17 cellular contexts compared by ENCODE assay signal in the genomic region with DNA sequence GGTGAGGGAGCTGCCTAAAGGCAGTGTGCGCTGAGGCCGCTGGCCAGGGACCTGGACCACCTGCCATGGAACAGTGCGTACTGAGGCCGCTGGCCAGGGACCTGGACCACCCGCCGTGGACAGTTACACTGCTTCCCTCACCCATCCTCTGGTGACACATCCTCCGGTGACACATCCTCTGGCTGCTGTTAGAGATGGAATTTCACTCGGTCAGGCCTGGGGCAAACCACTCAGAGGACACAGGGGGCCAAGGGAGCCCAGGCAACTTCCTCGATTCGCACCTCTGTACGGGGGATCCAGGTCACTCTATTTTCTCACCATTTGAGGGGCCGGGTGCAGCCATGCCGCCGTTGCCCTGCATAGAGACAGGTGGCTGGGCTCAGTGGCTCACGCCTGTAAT. TPM values are rescaled to one million over a fixed set of nuclear protein-coding genes. Genes with fewer than 3 reads are reported as not detected.
DNase-seq lines count a peak whose midpoint lies in the region; ATAC-seq, FAIRE-seq and TF ChIP-seq lines count a peak whose summit lies in the region.
"Had no signal": no experiment of that assay in that cellular context is flagged by ENCODE, and none has a peak within 500 bp of the region (broad histone marks: within the 10 kb centered on the region; RNA-seq: fewer than 3 reads in every experiment).

No MANE protein-coding gene starts in this region.

- no TSS peak for BruUV-seq in K562 (replicated peaks; lab: Mats Ljungman, UMichigan)

- H3K27me3 ChIP-seq in MG63: no peaks in the 10 kb centered on the region
- peaks cover 46 to 88% of the 10 kb centered on the region in 2 experiments for H3K27me3 ChIP-seq in K562 (ENCODE audit: control insufficient read depth in 2 of 2, insufficient read depth in 2 of 2, low read length in 2 of 2)
- H3K27me3 ChIP-seq in trophoblast cell (ENCODE audit: insufficient read depth, low read length): no peaks in the 10 kb centered on the region
- H3K27me3 ChIP-seq in H9 (ENCODE audit: insufficient read depth, low read length): no peaks in the 10 kb centered on the region

- TF ChIP-seq CTCF in K562 (IDR thresholded peaks at IDR 0.05 in 2 of 3, conservative IDR thresholded peaks at IDR 0.05 in 1 of 3; ENCODE audit: insufficient read depth in 2 of 3, low read depth in 1 of 3, low read length in 3 of 3): no peak
- TF ChIP-seq CTCF in H9 (conservative IDR thresholded peaks at IDR 0.05): no peak

- H3K14ac ChIP-seq in trophoblast cell (ENCODE audit: low read length): no peak overlapping the region
- H3K14ac ChIP-seq in H9 (ENCODE audit: insufficient read depth, low read length): no peak overlapping the region; the same call in 1 of the 2 replicates

- no peak overlapping the region for H4K5ac ChIP-seq in H9 (ENCODE audit: insufficient read length, low read depth, low read length)

- H3K4ac ChIP-seq in trophoblast cell (ENCODE audit: low read depth, low read length) (no peak overlapping the region), H9 (ENCODE audit: low read depth, low read length) (no peak overlapping the region)

- no peak for TF ChIP-seq POLR2A in K562 (conservative IDR thresholded peaks at IDR 0.05)

- H2BK12ac ChIP-seq in trophoblast cell (ENCODE audit: low read length) (no peak overlapping the region), H9 (ENCODE audit: insufficient read length, low read depth, low read length) (no peak overlapping the region)

- H2AFZ ChIP-seq in K562 (ENCODE audit: low read depth, low read length): no peak overlapping the region
- no peak overlapping the region for H2AFZ ChIP-seq in trophoblast cell (ENCODE audit: insufficient read depth, low read length, poor library complexity)
- H2AFZ ChIP-seq in H9 (ENCODE audit: low read length): no peak overlapping the region

- H3K9ac ChIP-seq in K562 (ENCODE audit: insufficient read depth in 1 of 2, low read depth in 2 of 2, low read length in 2 of 2) (no peak overlapping the region), trophoblast cell (ENCODE audit: low read length) (no peak overlapping the region), H9 (ENCODE audit: extremely low read depth, insufficient read length, low read length) (no peak overlapping the region)

- H3K79me1 ChIP-seq in trophoblast cell (ENCODE audit: low read length) (no peaks in the 10 kb centered on the region), H9 (ENCODE audit: insufficient read depth, low read depth, low read length, poor library complexity, severe bottlenecking) (no peaks in the 10 kb centered on the region)

- H3T11ph ChIP-seq in H9 (ENCODE audit: low read length): no peak overlapping the region

- H3K36me3 ChIP-seq in MG63: no peaks in the 10 kb centered on the region
- no peaks in the 10 kb centered on the region for H3K36me3 ChIP-seq in K562 (ENCODE audit: control insufficient read depth, insufficient read depth, low read length)
- no peaks in the 10 kb centered on the region for H3K36me3 ChIP-seq in trophoblast cell (ENCODE audit: control insufficient read depth in 1 of 2, insufficient read depth in 2 of 2, low read length in 2 of 2)
- H3K36me3 ChIP-seq: lower lobe of right lung had no signal

- H3K9me3 ChIP-seq in MG63: no peaks in the 10 kb centered on the region
- H3K9me3 ChIP-seq in K562 (replicated peaks; ENCODE audit: control insufficient read depth, insufficient read depth, low read depth, low read length): no peaks in the 10 kb centered on the region
- H3K9me3 ChIP-seq in trophoblast cell (ENCODE audit: insufficient read depth, low read depth, low read length): peaks cover 6% of the 10 kb centered on the region
- no peaks in the 10 kb centered on the region for H3K9me3 ChIP-seq in H9 (ENCODE audit: control insufficient read depth, low read depth, low read length)
- H3K9me3 ChIP-seq: lower lobe of right lung had no signal

- 0 out of 4 replicates have a peak, but pooled peaks cover 0 to 3% of the 10 kb centered on the region in 2 experiments for H3K4me1 Mint-ChIP-seq in H9
- H3K4me1 Mint-ChIP-seq: activated CD4-positive, alpha-beta T cell treated with anti-CD3 and anti-CD28 coated beads, Interleukin-2, amount 10 ng/mL, durations not matched to agents 7 days and 5 days; CD14-positive monocyte had no signal

- no peaks in the 10 kb centered on the region for H3K36me3 Mint-ChIP-seq in H9 (ENCODE audit: insufficient read depth in 1 of 3, low read depth in 3 of 3)
- H3K36me3 Mint-ChIP-seq: activated naive CD8-positive, alpha-beta T cell treated with anti-CD3 and anti-CD28 coated beads for 36 hours; CD14-positive monocyte had no signal

- WGBS in K562 (ENCODE audit: insufficient coverage, low coverage, missing lambda C conversion rate): 4% methylated on average over 15 of the region's 15 CpGs
- no CpG with 5 or more reads among the region's 15 CpGs for WGBS in trophoblast cell (ENCODE audit: extremely low coverage, insufficient coverage, insufficient read length)
- no CpG with 5 or more reads among the region's 15 CpGs for WGBS in H9 (ENCODE audit: extremely low coverage, insufficient read length, low lambda C conversion rate)

- H2BK120ac ChIP-seq in trophoblast cell (ENCODE audit: insufficient read depth, low read length, poor library complexity) (no peak overlapping the region), H9 (ENCODE audit: low read depth, low read length, poor library complexity, severe bottlenecking) (no peak overlapping the region)

- no peak overlapping the region for H3K4me3 Mint-ChIP-seq in H9
- H3K4me3 Mint-ChIP-seq: activated CD4-positive, alpha-beta T cell treated with anti-CD3 and anti-CD28 coated beads, Interleukin-2, amount 10 ng/mL, durations not matched to agents 7 days and 5 days; activated naive CD8-positive, alpha-beta T cell treated with anti-CD3 and anti-CD28 coated beads for 36 hours; CD14-positive monocyte; nephron had no signal

- intact Hi-C loops in K562 (cut with micrococcal nuclease): no loop called here

- POLR2A ChIA-PET in K562 (lab: Yijun Ruan, JAX): interaction anchor here (0.6 kb wide), 1 partner anchor 11 kb away, joined by 3 read pairs; no protein-coding TSS in a partner anchor

- H3K4me3 ChIP-seq in MG63: no peak overlapping the region
- H3K4me3 ChIP-seq in K562: no peak overlapping the region
- H3K4me3 ChIP-seq in trophoblast cell (ENCODE audit: low read depth, low read length): no peak overlapping the region
- H3K4me3 ChIP-seq: lower lobe of right lung had no signal

- no peak for TF ChIP-seq RAD21 in K562 (CRISPR knock-in tag; conservative IDR thresholded peaks at IDR 0.05 in 1 of 2, IDR thresholded peaks at IDR 0.05 in 1 of 2)

- CTCF ChIA-PET in K562 (lab: Yijun Ruan, JAX; ENCODE audit: low intra/inter-chr PET ratio): no interaction called here

- peaks cover 31% of the 10 kb centered on the region for H3K27me3 Mint-ChIP-seq in H9 (ENCODE audit: low read depth)
- H3K27me3 Mint-ChIP-seq: activated CD4-positive, alpha-beta T cell treated with anti-CD3 and anti-CD28 coated beads, Interleukin-2, amount 10 ng/mL, durations not matched to agents 7 days and 5 days had no signal

- H3K18ac ChIP-seq in trophoblast cell (ENCODE audit: low read length): no peak overlapping the region
- H3K18ac ChIP-seq in H9 (ENCODE audit: insufficient read length, low read depth, low read length): no peak overlapping the region

- H3K23me2 ChIP-seq in H9 (ENCODE audit: insufficient read length, low read depth, low read length, poor library complexity, severe bottlenecking): no peaks in the 10 kb centered on the region

- no peak overlapping the region; a peak in 1 of 7 replicates for H3K27ac Mint-ChIP-seq in H9
- H3K27ac Mint-ChIP-seq: activated CD4-positive, alpha-beta T cell treated with anti-CD3 and anti-CD28 coated beads, Interleukin-2, amount 10 ng/mL, durations not matched to agents 7 days and 5 days; activated naive CD8-positive, alpha-beta T cell treated with anti-CD3 and anti-CD28 coated beads for 36 hours; CD14-positive monocyte; nephron had no signal

- H4K12ac ChIP-seq in trophoblast cell (ENCODE audit: low read depth, low read length): no peak overlapping the region

- H3K23ac ChIP-seq in trophoblast cell (ENCODE audit: low read length): no peak overlapping the region
- H3K23ac ChIP-seq in H9 (ENCODE audit: insufficient read length, low read depth, low read length): no peak overlapping the region

- ATAC-seq in K562: 0 out of 3 replicates have a peak, but pooled peaks have one; percentile 21
- ATAC-seq: lower lobe of right lung had no signal

- peak; percentile 96 for DNase-seq in ELR (ENCODE audit: low read depth)
- DNase-seq in MG63: peak; percentile 77
- DNase-seq in K562 (ENCODE audit: extremely low read depth in 1 of 4, low spot score in 3 of 4): no peak
- peak; percentile 21 to 31 for DNase-seq in trophoblast cell
- no peak for DNase-seq in NCI-H2196 (lab: John Stamatoyannopoulos, UW; ENCODE audit: unreplicated experiment)
- no peak for DNase-seq in H9
- DNase-seq in stimulated activated naive CD4-positive, alpha-beta T cell (lab: John Stamatoyannopoulos, UW): no peak
- DNase-seq: activated CD4-positive, alpha-beta T cell treated with anti-CD3 and anti-CD28 coated beads, Interleukin-2, amount 10 ng/mL, durations not matched to agents 7 days and 5 days; activated naive CD8-positive, alpha-beta T cell treated with anti-CD3 and anti-CD28 coated beads for 36 hours; lower lobe of right lung; NCI-H1105; NCI-H226; stimulated activated CD4-positive, alpha-beta T cell treated with anti-CD3 and anti-CD28 coated beads, Interleukin-15, amount 100 ng/mL, for 24 hours had no signal

- H4K91ac ChIP-seq in trophoblast cell (ENCODE audit: low read depth, low read length) (no peak overlapping the region), H9 (ENCODE audit: insufficient read length, low read depth, low read length) (no peak overlapping the region)

- H2BK15ac ChIP-seq in H9 (ENCODE audit: low read depth, low read length): no peak overlapping the region

- no peak overlapping the region for H2AK5ac ChIP-seq in trophoblast cell (ENCODE audit: low read length)
- H2AK5ac ChIP-seq in H9 (ENCODE audit: insufficient read length, low read length): no peak overlapping the region

- TF ChIP-seq EP300 in K562 (IDR thresholded peaks at IDR 0.05; ENCODE audit: low read length): no peak

- H3K4me2 ChIP-seq in K562 (ENCODE audit: insufficient read depth, low read length) (no peak overlapping the region), trophoblast cell (ENCODE audit: low read length) (no peak overlapping the region), H9 (ENCODE audit: insufficient read depth, insufficient read length, low read length) (no peak overlapping the region)

- H4K8ac ChIP-seq in trophoblast cell (ENCODE audit: low read depth, low read length): no peak overlapping the region
- H4K8ac ChIP-seq in H9 (replicated peaks; ENCODE audit: insufficient read length, low read depth, low read length): no peak overlapping the region

- no peaks in the 10 kb centered on the region for H3K79me2 ChIP-seq in K562 (ENCODE audit: control insufficient read depth, insufficient read depth, low read length)
- H3K79me2 ChIP-seq in trophoblast cell (ENCODE audit: control insufficient read depth, insufficient read depth, low read length, poor library complexity): no peaks in the 10 kb centered on the region
- H3K79me2 ChIP-seq in H9 (ENCODE audit: insufficient read depth, low read length): no peaks in the 10 kb centered on the region

- H4K20me1 ChIP-seq in K562 (replicated peaks; ENCODE audit: control insufficient read depth, insufficient read depth, low read length) (peaks cover 8% of the 10 kb centered on the region), H9 (ENCODE audit: control insufficient read depth, insufficient read depth, insufficient read length) (no peaks in the 10 kb centered on the region)

- H3K4me1 ChIP-seq in K562 (replicated peaks in 1 of 2; ENCODE audit: control insufficient read depth in 2 of 2, insufficient read depth in 2 of 2, low read length in 2 of 2) (peaks cover 0 to 12% of the 10 kb centered on the region in 2 experiments; a peak in 1 of 5 replicates), trophoblast cell (ENCODE audit: control insufficient read depth in 1 of 2, insufficient read depth in 2 of 2, low read length in 2 of 2) (no peaks in the 10 kb centered on the region), H9 (ENCODE audit: insufficient read depth, low read length) (no peaks in the 10 kb centered on the region)
- H3K4me1 ChIP-seq: lower lobe of right lung had no signal

- H2BK5ac ChIP-seq in trophoblast cell (ENCODE audit: low read depth, low read length, poor library complexity): no peak overlapping the region
- H2BK5ac ChIP-seq in H9 (ENCODE audit: insufficient read length, low read length): no peak overlapping the region

- H3K56ac ChIP-seq in H9 (ENCODE audit: insufficient read length, low read depth, low read length): no peak overlapping the region

- no peak overlapping the region for H2BK20ac ChIP-seq in H9 (ENCODE audit: low read depth, low read length, poor library complexity, severe bottlenecking)

- H3K9me3 Mint-ChIP-seq in H9: no peaks in the 10 kb centered on the region
- H3K9me3 Mint-ChIP-seq: activated CD4-positive, alpha-beta T cell treated with anti-CD3 and anti-CD28 coated beads, Interleukin-2, amount 10 ng/mL, durations not matched to agents 7 days and 5 days; activated naive CD8-positive, alpha-beta T cell treated with anti-CD3 and anti-CD28 coated beads for 36 hours; CD14-positive monocyte; nephron had no signal

- no peaks in the 10 kb centered on the region for H3K9me1 ChIP-seq in K562 (ENCODE audit: control insufficient read depth, insufficient read depth, low read length)

- no peak overlapping the region for H3K27ac ChIP-seq in K562 (ENCODE audit: extremely low read depth, low read depth, low read length)
- H3K27ac ChIP-seq in trophoblast cell (ENCODE audit: low read depth, low read length): no peak overlapping the region
- H3K27ac ChIP-seq in H9 (ENCODE audit: insufficient read length, low read depth, low read length): no peak overlapping the region
- H3K27ac ChIP-seq: lower lobe of right lung had no signal

- in situ Hi-C loops in K562 (cut with MboI): no loop called here

- no peak for FAIRE-seq in K562 (lab: Jason Lieb, UNC)
- FAIRE-seq: frontal cortex had no signal

RNA-seq across cellular contexts. Expression of gene RPTOR, which starts 32.4 kb away (rescaled TPM):
- total RNA-seq in MG63 (2014; rRNA removed; shearing (Covaris generic); ENCODE audit: low replicate concordance): 20.3 and 30.6 TPM in 2 replicates
- total RNA-seq in K562 (2011; cell fraction: chromatin; rRNA removed; ENCODE audit: low replicate concordance): 170 and 226 TPM in 2 replicates
- total RNA-seq in K562 (2011; cell fraction: nucleolus; rRNA removed): 113 and 116 TPM in 2 replicates
- total RNA-seq in K562 (2011; cell fraction: nucleoplasm; rRNA removed): 108 and 117 TPM in 2 replicates
- total RNA-seq in K562 (2014; rRNA removed): 18.6 and 19.1 TPM in 2 replicates
- 10.2 and 10.4 TPM in 2 replicates for total RNA-seq in K562 (2014; rRNA removed; fragmentation: Illumina TruSeq; extraction: Trizol)
- total RNA-seq in K562 (2015; rRNA removed; fragmentation: Illumina TruSeq; extraction: Trizol): 9.5 and 10.7 TPM in 2 replicates
- total RNA-seq in K562 (2021): 46.1 and 54.1 TPM in 2 replicates
- polyA plus RNA-seq in K562 (2011; rRNA removed): 4.4 and 7.2 TPM in 2 replicates
- polyA plus RNA-seq in K562 (2011; cell fraction: cytosol; rRNA removed): 4.5 and 7.5 TPM in 2 replicates
- polyA plus RNA-seq in K562 (2011; cell fraction: nucleus; rRNA removed): 23.2 and 25.8 TPM in 2 replicates
- polyA plus RNA-seq in K562 (2012): 19.9 and 23.1 TPM in 2 replicates
- polyA plus RNA-seq in K562 (2014; fragmentation: Illumina TruSeq; extraction: Trizol): 11.7 and 16.8 TPM in 2 replicates
- under 1 TPM; 0.24 to 0.35 TPM for polyA plus RNA-seq in K562 (2014; fragmentation: Nextera tagmentation; extraction: Ambion mirVana)
- polyA plus RNA-seq in K562 (2014; rRNA removed): 10.7 and 14.7 TPM in 2 replicates
- polyA minus RNA-seq in K562 (2011; rRNA and poly(A)+ RNA removed): 16.6 and 17.9 TPM in 2 replicates
- polyA minus RNA-seq in K562 (2011; cell fraction: cytosol; rRNA and poly(A)+ RNA removed): 21.9 and 26.8 TPM in 2 replicates
- polyA minus RNA-seq in K562 (2011; cell fraction: nucleus; rRNA and poly(A)+ RNA removed): 43.2 and 63.5 TPM in 2 replicates
- 10.2 and 10.8 TPM in 2 replicates for polyA plus RNA-seq in trophoblast cell (2013)
- 24.3 and 25.1 TPM in 2 replicates for total RNA-seq in H9 (2021)

RNA-seq across cellular contexts. Expression of gene NPTX1, which starts 35.8 kb away (rescaled TPM):
- total RNA-seq in MG63 (2014; rRNA removed; shearing (Covaris generic); ENCODE audit: low replicate concordance): 0.91 TPM in 1 of 2 replicates, not detected in the other
- not detected in 2 replicates for total RNA-seq in K562 (2011; cell fraction: chromatin; rRNA removed; ENCODE audit: low replicate concordance)
- total RNA-seq in K562 (2011; cell fraction: nucleolus; rRNA removed): not detected in 2 replicates
- not detected in 2 replicates for total RNA-seq in K562 (2011; cell fraction: nucleoplasm; rRNA removed)
- total RNA-seq in K562 (2014; rRNA removed): not detected in 2 replicates
- total RNA-seq in K562 (2014; rRNA removed; fragmentation: Illumina TruSeq; extraction: Trizol): not detected in 2 replicates
- not detected in 2 replicates for total RNA-seq in K562 (2015; rRNA removed; fragmentation: Illumina TruSeq; extraction: Trizol)
- 0.04 TPM in 1 of 2 replicates, not detected in the other for total RNA-seq in K562 (2021)
- polyA plus RNA-seq in K562 (2011; rRNA removed): not detected in 2 replicates
- not detected in 2 replicates for polyA plus RNA-seq in K562 (2011; cell fraction: cytosol; rRNA removed)
- polyA plus RNA-seq in K562 (2011; cell fraction: nucleus; rRNA removed): 0.03 TPM in 1 of 2 replicates, not detected in the other
- not detected in 2 replicates for polyA plus RNA-seq in K562 (2012)
- not detected in 2 replicates for polyA plus RNA-seq in K562 (2014; fragmentation: Illumina TruSeq; extraction: Trizol)
- not detected for polyA plus RNA-seq in K562 (2014; fragmentation: Nextera tagmentation; extraction: Ambion mirVana)
- not detected in 2 replicates for polyA plus RNA-seq in K562 (2014; rRNA removed)
- not detected in 2 replicates for polyA minus RNA-seq in K562 (2011; rRNA and poly(A)+ RNA removed)
- polyA minus RNA-seq in K562 (2011; cell fraction: cytosol; rRNA and poly(A)+ RNA removed): 0.19 TPM in 1 of 2 replicates, not detected in the other
- under 0.01 TPM in 1 of 2 replicates, not detected in the other for polyA minus RNA-seq in K562 (2011; cell fraction: nucleus; rRNA and poly(A)+ RNA removed)
- 0.06 and 0.14 TPM in 2 replicates for polyA plus RNA-seq in trophoblast cell (2013)
- total RNA-seq in H9 (2021): 20.5 and 20.8 TPM in 2 replicates
- total RNA-seq: renal cortical epithelial cell had no signal
- polyA plus RNA-seq: CD14-positive monocyte had no signal

Comparison
In these comparisons a context has a peak if more than half of its experiments do, and no peak if none do; other contexts are left out.
1. DNase-seq: peak in ELR (single experiment), MG63 (single experiment) and trophoblast cell (2 of 2); none in K562 (0 of 4), NCI-H2196 (single experiment), H9 (single experiment) and stimulated activated naive CD4-positive, alpha-beta T cell (0 of 6).
2. RNA of gene NPTX1, which starts 35.8 kb away (total RNA-seq): 20.5 to 20.8 TPM in H9; 0.91 TPM in MG63 and 0.04 TPM in K562; every median in the first group is over 10 times any median in the second.